ENCODE assay signal across 22 cellular contexts in genomic region chr17:43464046-43464445, GRCh38. TPM values are rescaled to one million over a fixed set of nuclear protein-coding genes. Genes with fewer than 3 reads are reported as not detected.
DNase-seq lines count a peak whose midpoint lies in the region; ATAC-seq, FAIRE-seq and TF ChIP-seq lines count a peak whose summit lies in the region.
"Had no signal": no experiment of that assay in that cellular context is flagged by ENCODE, and none has a peak within 500 bp of the region (broad histone marks: within the 10 kb centered on the region; RNA-seq: fewer than 3 reads in every experiment).

No MANE protein-coding gene starts in this region.

- TF ChIP-seq CTCF in Caco-2 (IDR thresholded peaks at IDR 0.05; ENCODE audit: insufficient read depth in 1 of 2, low read depth in 1 of 2, low read length in 1 of 2, severe bottlenecking in 1 of 2, unreplicated experiment in 1 of 2) = no peak
- no peak for TF ChIP-seq CTCF in HepG2 (CRISPR knock-in tag; IDR thresholded peaks at IDR 0.05)
- no peak for TF ChIP-seq CTCF in breast epithelium (IDR thresholded peaks at IDR 0.05)

- POLR2A ChIA-PET in Caco-2 (lab: Charles Lee) = no interaction called here
- POLR2A ChIA-PET in HepG2 (lab: Yijun Ruan, JAX) = interaction anchor here (0.7 to 3.4 kb wide), 4 partner anchors 65 to 103 kb away, joined by 3 to 37 read pairs (median 6); partner anchors contain the start of gene ARL4D

- H3K36me3 ChIP-seq in Caco-2 (ENCODE audit: control insufficient read depth, insufficient read depth, low read length) (no peaks in the 10 kb centered on the region), HepG2 (replicated peaks in 1 of 2; ENCODE audit: control insufficient read depth in 1 of 2, insufficient read depth in 2 of 2, low read length in 2 of 2) (no peaks in the 10 kb centered on the region), breast epithelium (no peaks in the 10 kb centered on the region)
- H3K36me3 ChIP-seq: BE2C; BLaER1 treated with 17β-estradiol and CSF1 and Interleukin-3, amounts not matched to agents 10 nM and 100 nM had no signal

- no peaks in the 10 kb centered on the region for H4K20me1 ChIP-seq in HepG2 (ENCODE audit: insufficient read depth, low read length)
- H4K20me1 ChIP-seq: BLaER1 treated with 17β-estradiol and CSF1 and Interleukin-3, amounts not matched to agents 10 nM and 100 nM had no signal

- H3K79me2 ChIP-seq in HepG2 (ENCODE audit: insufficient read depth, low read length) = no peaks in the 10 kb centered on the region

- H3K4me1 Mint-ChIP-seq in Caco-2 (ENCODE audit: low read depth, unreplicated experiment) = peaks cover 17% of the 10 kb centered on the region
- H3K4me1 Mint-ChIP-seq in dendritic cell treated with granulocyte-macrophage colony-stimulating factor and Interleukin-4, amounts not matched to agents 40 ng/mL and 50 ng/mL, for 4 days (ENCODE audit: low read depth) = peaks cover 63% of the 10 kb centered on the region
- H3K4me1 Mint-ChIP-seq: CD8-positive, alpha-beta memory T cell; GM23338; H9 had no signal

- no peak for ATAC-seq in HepG2
- ATAC-seq: GM23338, HCT116 had no signal

- TF ChIP-seq EP300 in HepG2 (IDR thresholded peaks at IDR 0.05; ENCODE audit: low read depth in 2 of 2, low read length in 2 of 2) (no peak), HepG2 (CRISPR knock-in tag; IDR thresholded peaks at IDR 0.05; ENCODE audit: borderline replicate concordance) (no peak)

- 81% methylated on average over 1 of the region's 1 CpG for WGBS in HepG2 (ENCODE audit: low lambda C conversion rate)

- in situ Hi-C loops in HepG2 (cut with HindIII; ENCODE audit: extremely low pct_ligation_motif_present, low pct_unique_long_range_greater_than_20kb) = no loop called here

- no peak overlapping the region for H2AFZ ChIP-seq in HepG2 (ENCODE audit: low read length)
- H2AFZ ChIP-seq: GM23338 had no signal

- peak overlapping the region; percentile 1 for H3K27ac Mint-ChIP-seq in Caco-2 (ENCODE audit: unreplicated experiment)
- H3K27ac Mint-ChIP-seq in dendritic cell treated with granulocyte-macrophage colony-stimulating factor and Interleukin-4, amounts not matched to agents 40 ng/mL and 50 ng/mL, for 4 days = peak overlapping the region; percentile 86
- H3K27ac Mint-ChIP-seq: CD14-positive monocyte; CD4-positive, alpha-beta T cell; CD8-positive, alpha-beta memory T cell; GM23338; H9 had no signal

- H3K4me3 ChIP-seq in Caco-2 (ENCODE audit: low read depth, low read length) (no peak overlapping the region), HepG2 (replicated peaks in 1 of 3; ENCODE audit: insufficient read depth in 1 of 3, low read depth in 2 of 3, low read length in 3 of 3) (no peak overlapping the region), breast epithelium (no peak overlapping the region)
- H3K4me3 ChIP-seq: BLaER1 treated with 17β-estradiol and CSF1 and Interleukin-3, amounts not matched to agents 10 nM and 100 nM; GM23338 had no signal

- no peak for TF ChIP-seq RAD21 in HepG2 (CRISPR knock-in tag; IDR thresholded peaks at IDR 0.05)

- no peak overlapping the region for H3K9ac ChIP-seq in HepG2 (ENCODE audit: insufficient read depth, low read depth, low read length)
- H3K9ac ChIP-seq: BLaER1 treated with 17β-estradiol and CSF1 and Interleukin-3, amounts not matched to agents 10 nM and 100 nM had no signal

- no peak for DNase-seq in Caco-2
- no peak for DNase-seq in HepG2 (ENCODE audit: low spot score)
- DNase-seq in RKO (ENCODE audit: low spot score) = no peak
- no peak for DNase-seq in breast epithelium (ENCODE audit: low spot score in 2 of 2)
- no peak for DNase-seq in AG20443 (ENCODE audit: low spot score)
- DNase-seq: BE2C; Calu3; CD4-positive, alpha-beta T cell; CD8-positive, alpha-beta memory T cell; DMS53; DMS79 treated with DMSO at 0.1 percent for 48 hours; GF-D8; H9 had no signal

- no peak for FAIRE-seq in HepG2 (lab: Jason Lieb, UNC)
- FAIRE-seq: A204.1, GM12891, GM18507 had no signal

- H3K27me3 ChIP-seq in Caco-2 (replicated peaks; ENCODE audit: control insufficient read depth, insufficient read depth, low read length) (no peaks in the 10 kb centered on the region), HepG2 (ENCODE audit: control insufficient read depth in 1 of 2, insufficient read depth in 2 of 2, low read length in 2 of 2) (no peaks in the 10 kb centered on the region), breast epithelium (no peaks in the 10 kb centered on the region)
- H3K27me3 ChIP-seq: BE2C; BLaER1 treated with 17β-estradiol and CSF1 and Interleukin-3, amounts not matched to agents 10 nM and 100 nM had no signal

- TF ChIP-seq POLR2A in HepG2 (IDR thresholded peaks at IDR 0.05; ENCODE audit: insufficient read depth in 1 of 2, low read depth in 2 of 2, low read length in 2 of 2) (no peak), breast epithelium (IDR thresholded peaks at IDR 0.05) (no peak)

- peak overlapping the region; percentile 14; the same call in 1 of the 2 replicates for H3K4me2 ChIP-seq in HepG2 (ENCODE audit: low read depth, low read length)
- H3K4me2 ChIP-seq: GM23338 had no signal

- H3K4me1 ChIP-seq in Caco-2 = peaks cover 27% of the 10 kb centered on the region
- peaks cover 75% of the 10 kb centered on the region for H3K4me1 ChIP-seq in HepG2 (ENCODE audit: insufficient read depth, low read length)
- peaks cover 0 to 5% of the 10 kb centered on the region in 2 donors for H3K4me1 ChIP-seq in breast epithelium

- no peaks in the 10 kb centered on the region for H3K9me3 ChIP-seq in Caco-2
- no peaks in the 10 kb centered on the region for H3K9me3 ChIP-seq in HepG2 (ENCODE audit: low read length)
- H3K9me3 ChIP-seq in breast epithelium = no peaks in the 10 kb centered on the region
- H3K9me3 ChIP-seq: BE2C; BLaER1 treated with 17β-estradiol and CSF1 and Interleukin-3, amounts not matched to agents 10 nM and 100 nM had no signal

- intact Hi-C loops in Caco-2 (cut with micrococcal nuclease; ENCODE audit: unreplicated experiment) (no loop called here), HepG2 (cut with micrococcal nuclease; ENCODE audit: unreplicated experiment) (no loop called here), breast epithelium (cut with DNase I; ENCODE audit: low total_unique reads) (no loop called here)
- intact Hi-C loops in dendritic cell treated with granulocyte-macrophage colony-stimulating factor and Interleukin-4, amounts not matched to agents 40 ng/mL and 50 ng/mL, for 4 days (cut with micrococcal nuclease) = no loop called here

- BruUV-seq in Caco-2 (replicated peaks; lab: Mats Ljungman, UMichigan) (no TSS peak), HepG2 (replicated peaks; lab: Mats Ljungman, UMichigan) (no TSS peak)

- CTCF ChIA-PET in Caco-2 (lab: Charles Lee) = interaction anchor here (3.3 kb wide), 1 partner anchor 20 kb away, joined by 26 read pairs; the partner anchor contains the start of gene DHX8
- CTCF ChIA-PET in HepG2 (lab: Yijun Ruan, JAX; ENCODE audit: low intra/inter-chr PET ratio, low total read pairs) = no interaction called here

- H3K36me3 Mint-ChIP-seq in Caco-2 (ENCODE audit: insufficient read depth, unreplicated experiment) = peaks cover 6% of the 10 kb centered on the region
- H3K36me3 Mint-ChIP-seq in dendritic cell treated with granulocyte-macrophage colony-stimulating factor and Interleukin-4, amounts not matched to agents 40 ng/mL and 50 ng/mL, for 4 days (ENCODE audit: low read depth) = no peaks in the 10 kb centered on the region
- H3K36me3 Mint-ChIP-seq: CD14-positive monocyte; CD8-positive, alpha-beta memory T cell had no signal

- H3K27ac ChIP-seq in HepG2 (ENCODE audit: extremely low read length, insufficient read depth, low read length) = peak overlapping the region; percentile 89
- no peak overlapping the region for H3K27ac ChIP-seq in breast epithelium
- H3K27ac ChIP-seq: 22Rv1; BLaER1 treated with 17β-estradiol and CSF1 and Interleukin-3, amounts not matched to agents 10 nM and 100 nM had no signal

- no peaks in the 10 kb centered on the region for H3K9me3 Mint-ChIP-seq in Caco-2 (ENCODE audit: unreplicated experiment)
- no peaks in the 10 kb centered on the region for H3K9me3 Mint-ChIP-seq in dendritic cell treated with granulocyte-macrophage colony-stimulating factor and Interleukin-4, amounts not matched to agents 40 ng/mL and 50 ng/mL, for 4 days
- H3K9me3 Mint-ChIP-seq: CD4-positive, alpha-beta T cell; CD8-positive, alpha-beta memory T cell; H9 had no signal

- no peak overlapping the region for H3K4me3 Mint-ChIP-seq in Caco-2 (ENCODE audit: unreplicated experiment)
- H3K4me3 Mint-ChIP-seq in dendritic cell treated with granulocyte-macrophage colony-stimulating factor and Interleukin-4, amounts not matched to agents 40 ng/mL and 50 ng/mL, for 4 days = no peak overlapping the region
- H3K4me3 Mint-ChIP-seq: CD14-positive monocyte; CD4-positive, alpha-beta T cell; CD8-positive, alpha-beta memory T cell; GM23338; H9 had no signal

- no peaks in the 10 kb centered on the region for H3K27me3 Mint-ChIP-seq in Caco-2 (ENCODE audit: insufficient read depth, unreplicated experiment)
- H3K27me3 Mint-ChIP-seq in dendritic cell treated with granulocyte-macrophage colony-stimulating factor and Interleukin-4, amounts not matched to agents 40 ng/mL and 50 ng/mL, for 4 days = peaks cover 16% of the 10 kb centered on the region

RNA-seq across cellular contexts. Expression of gene DHX8, which starts 19.7 kb away (rescaled TPM):
- 56.3 and 66.8 TPM in 2 replicates for total RNA-seq in Caco-2 (2022)
- 48.9 and 66.9 TPM in 2 replicates for total RNA-seq in HepG2 (2016; rRNA removed; fragmentation: Illumina TruSeq; extraction: Trizol)
- total RNA-seq in HepG2 (2016; cell fraction: cytosol; rRNA removed; fragmentation: Illumina TruSeq; extraction: Trizol; ENCODE audit: low read depth) = 7.3 and 7.5 TPM in 2 replicates
- 48.9 and 59.5 TPM in 2 replicates for total RNA-seq in HepG2 (2016; cell fraction: insoluble cytoplasmic fraction; rRNA removed; fragmentation: Illumina TruSeq; extraction: Trizol)
- total RNA-seq in HepG2 (2016; cell fraction: membrane; rRNA removed; fragmentation: Illumina TruSeq; extraction: Trizol) = 13.7 and 14.3 TPM in 2 replicates
- total RNA-seq in HepG2 (2016; cell fraction: nucleus; rRNA removed; fragmentation: Illumina TruSeq; extraction: Trizol) = 36.4 and 38.7 TPM in 2 replicates
- 23.6 and 24.8 TPM in 2 replicates for polyA plus RNA-seq in HepG2 (2011; rRNA removed)
- polyA plus RNA-seq in HepG2 (2011; cell fraction: cytosol; rRNA removed) = 19.6 and 23.9 TPM in 2 replicates
- 28.8 and 31.8 TPM in 2 replicates for polyA plus RNA-seq in HepG2 (2011; cell fraction: nucleus; rRNA removed)
- 24.9 and 33.1 TPM in 2 replicates for polyA plus RNA-seq in HepG2 (2012)
- 1.9 and 2.2 TPM in 2 replicates for polyA plus RNA-seq in HepG2 (2016; cell fraction: cytosol; fragmentation: Illumina TruSeq; extraction: Trizol; ENCODE audit: low read depth)
- 37.7 and 41.9 TPM in 2 replicates for polyA plus RNA-seq in HepG2 (2016; cell fraction: insoluble cytoplasmic fraction; fragmentation: Illumina TruSeq; extraction: Trizol; ENCODE audit: low read depth)
- polyA plus RNA-seq in HepG2 (2016; cell fraction: membrane; fragmentation: Illumina TruSeq; extraction: Trizol; ENCODE audit: low read depth) = 4.4 and 5.7 TPM in 2 replicates
- 36.7 and 42.2 TPM in 2 replicates for polyA plus RNA-seq in HepG2 (2016; cell fraction: nucleus; fragmentation: Illumina TruSeq; extraction: Trizol; ENCODE audit: insufficient read depth, low read depth)
- polyA minus RNA-seq in HepG2 (2011; rRNA and poly(A)+ RNA removed; ENCODE audit: low replicate concordance) = 67.3 and 93.6 TPM in 2 replicates
- 36.8 and 37.9 TPM in 2 replicates for polyA minus RNA-seq in HepG2 (2011; cell fraction: cytosol; rRNA and poly(A)+ RNA removed)
- polyA minus RNA-seq in HepG2 (2011; cell fraction: nucleus; rRNA and poly(A)+ RNA removed) = 37.6 and 44.9 TPM in 2 replicates
- 10 to 100 TPM; 32.5 to 44.1 (median 42.0) TPM for total RNA-seq in breast epithelium
